ENCODE assay signal across 8 cellular contexts in the genomic region with DNA sequence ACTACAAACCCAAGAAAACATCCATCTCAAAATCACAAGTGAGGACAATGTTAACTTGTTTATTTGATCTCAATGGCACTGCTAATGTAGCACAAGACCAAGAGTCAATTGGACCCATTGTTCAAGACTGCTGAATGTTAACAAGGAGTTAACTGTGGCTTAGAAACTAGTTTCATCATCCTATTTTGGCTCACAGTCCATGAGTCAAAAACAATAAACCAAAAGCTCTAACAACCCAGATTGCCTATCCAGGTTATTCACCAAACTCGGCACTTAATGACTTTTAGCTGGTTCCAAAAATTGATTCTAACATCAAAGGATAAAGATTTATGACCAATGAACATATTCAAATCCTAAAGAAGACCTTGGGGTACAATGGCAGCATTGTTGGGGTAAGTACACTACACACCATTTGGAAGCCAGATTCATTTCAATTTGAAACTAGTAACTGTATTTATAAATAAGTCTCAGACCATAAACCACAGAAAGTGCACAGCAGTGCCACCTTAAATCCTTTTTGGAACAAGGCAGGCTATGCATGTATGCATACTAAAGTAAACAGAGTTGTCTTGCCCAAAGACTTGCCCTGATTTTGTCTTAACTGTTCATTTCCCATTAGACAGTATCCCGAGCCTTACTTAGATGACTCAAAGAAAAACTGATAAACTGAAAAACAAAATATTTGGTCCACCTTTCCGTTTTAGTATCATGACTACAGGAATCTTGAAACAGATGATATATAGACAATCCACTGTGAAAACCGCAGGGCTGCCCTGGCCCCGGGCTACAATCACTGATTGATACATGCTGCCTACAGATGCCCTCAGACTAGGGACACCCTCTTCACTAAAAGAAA.
A peak's percentile ranks its signal among the peaks of the same experiment; 100 is the strongest.
DNase-seq lines count a peak whose midpoint lies in the region; ATAC-seq and TF ChIP-seq lines count a peak whose summit lies in the region.

No MANE protein-coding gene starts in this region.

- no peak overlapping the region for H3K4me3 Mint-ChIP-seq in activated CD4-positive, alpha-beta T cell treated with anti-CD3 and anti-CD28 coated beads, Interleukin-2, amount 10 ng/mL, durations not matched to agents 7 days and 5 days

- no peaks in the 10 kb centered on the region for H3K9me3 ChIP-seq in HEK293 (ENCODE audit: control insufficient read depth, insufficient read depth, low read depth, low read length)
- no peaks in the 10 kb centered on the region for H3K9me3 ChIP-seq in vagina

- H3K4me3 ChIP-seq in HEK293 (ENCODE audit: low read depth, low read length) (no peak overlapping the region), fibroblast of pulmonary artery (replicated peaks; ENCODE audit: low read depth, low read length) (peak overlapping the region; percentile 1), vagina (peak overlapping the region; percentile 2 to 5)

- H3K27ac ChIP-seq in HEK293 (ENCODE audit: extremely low read depth, low read depth, low read length) (no peak overlapping the region), vagina (peak overlapping the region; percentile 20)

- H3K36me3 Mint-ChIP-seq in activated CD4-positive, alpha-beta T cell treated with anti-CD3 and anti-CD28 coated beads, Interleukin-2, amount 10 ng/mL, durations not matched to agents 7 days and 5 days (ENCODE audit: low read depth): peaks cover 28% of the 10 kb centered on the region

- H3K36me3 ChIP-seq in HEK293 (ENCODE audit: control insufficient read depth in 2 of 2, insufficient read depth in 1 of 2, low read length in 2 of 2) (no peaks in the 10 kb centered on the region), vagina (no peaks in the 10 kb centered on the region)

- peak; percentile 55 for ATAC-seq in GM18519 (IDR thresholded peaks at IDR 0.05; ENCODE audit: low FRiP score, unreplicated experiment)

- CTCF ChIA-PET in HEK293 (lab: Yijun Ruan, JAX): interaction anchor here (0.7 kb wide), 1 partner anchor 127 kb away, joined by 3 read pairs; no protein-coding TSS in a partner anchor
- CTCF ChIA-PET in activated CD4-positive, alpha-beta T cell treated with anti-CD3 and anti-CD28 coated beads, Interleukin-2, amount 10 ng/mL, durations not matched to agents 7 days and 5 days (lab: Charles Lee): interaction anchor here (0.6 to 0.9 kb wide), 2 partner anchors 188 to 319 kb away, joined by 3 read pairs; no protein-coding TSS in a partner anchor

- H3K27me3 Mint-ChIP-seq in activated CD4-positive, alpha-beta T cell treated with anti-CD3 and anti-CD28 coated beads, Interleukin-2, amount 10 ng/mL, durations not matched to agents 7 days and 5 days: no peaks in the 10 kb centered on the region

- POLR2A ChIA-PET in HEK293 (lab: Yijun Ruan, JAX): no interaction called here
- POLR2A ChIA-PET in activated CD4-positive, alpha-beta T cell treated with anti-CD3 and anti-CD28 coated beads, Interleukin-2, amount 10 ng/mL, durations not matched to agents 7 days and 5 days (lab: Charles Lee): no interaction called here

- TF ChIP-seq CTCF in HEK293 (tag by site-specific recombination; IDR thresholded peaks at IDR 0.05): no peak
- no peak for TF ChIP-seq CTCF in fibroblast of pulmonary artery (IDR thresholded peaks at IDR 0.05; ENCODE audit: low read length, missing control alignments)
- TF ChIP-seq CTCF in vagina (IDR thresholded peaks at IDR 0.05): no peak

- H3K4me1 ChIP-seq in HEK293 (ENCODE audit: control insufficient read depth, insufficient read depth, low read length) (peaks cover 17% of the 10 kb centered on the region), vagina (peaks cover 18% of the 10 kb centered on the region)

- no peaks in the 10 kb centered on the region for H3K27me3 ChIP-seq in vagina

- peaks cover 72% of the 10 kb centered on the region for H3K4me1 Mint-ChIP-seq in activated CD4-positive, alpha-beta T cell treated with anti-CD3 and anti-CD28 coated beads, Interleukin-2, amount 10 ng/mL, durations not matched to agents 7 days and 5 days

- TF ChIP-seq POLR2A in vagina (IDR thresholded peaks at IDR 0.05): no peak

- intact Hi-C loops in vagina (cut with DNase I): no loop called here

- no peak overlapping the region for H3K27ac Mint-ChIP-seq in activated CD4-positive, alpha-beta T cell treated with anti-CD3 and anti-CD28 coated beads, Interleukin-2, amount 10 ng/mL, durations not matched to agents 7 days and 5 days

- DNase-seq in NCI-H1930 (lab: John Stamatoyannopoulos, UW) (peak; percentile 45 to 77), fibroblast of pulmonary artery (ENCODE audit: low read depth) (peak; percentile 61), vagina (ENCODE audit: extremely low spot score in 2 of 2) (no peak), NCI-H2196 (lab: John Stamatoyannopoulos, UW; ENCODE audit: unreplicated experiment) (no peak)
- DNase-seq in activated CD4-positive, alpha-beta T cell treated with anti-CD3 and anti-CD28 coated beads, Interleukin-2, amount 10 ng/mL, durations not matched to agents 7 days and 5 days: no peak
- DNase-seq in activated effector memory CD4-positive, alpha-beta T cell treated with Interleukin-2 at 50 U/mL for 16 hours: no peak

- peaks cover 9% of the 10 kb centered on the region for H3K9me3 Mint-ChIP-seq in activated CD4-positive, alpha-beta T cell treated with anti-CD3 and anti-CD28 coated beads, Interleukin-2, amount 10 ng/mL, durations not matched to agents 7 days and 5 days

TF ChIP-seq in HEK293, 187 proteins besides CTCF, POLR2A, EP300 and RAD21 (continues in another document):
- TF ChIP-seq ZNF513 (tag by site-specific recombination; IDR thresholded peaks at IDR 0.05) (no peak), ZEB2 (tag by site-specific recombination; IDR thresholded peaks at IDR 0.05) (0 out of 2 replicates have a peak, but pooled peaks have one; percentile 22), GLIS1 (tag by site-specific recombination; IDR thresholded peaks at IDR 0.05) (no peak), ZNF174 (tag by site-specific recombination; IDR thresholded peaks at IDR 0.05) (no peak), MZF1 (tag by site-specific recombination; IDR thresholded peaks at IDR 0.05; ENCODE audit: borderline replicate concordance) (no peak), SCRT2 (tag by site-specific recombination; IDR thresholded peaks at IDR 0.05) (0 out of 2 replicates have a peak, but pooled peaks have one; percentile 3), ZNF561 (tag by site-specific recombination; IDR thresholded peaks at IDR 0.05; ENCODE audit: borderline replicate concordance) (peak; percentile 49), ZNF692 (tag by site-specific recombination; IDR thresholded peaks at IDR 0.05) (no peak), ZFP41 (tag by site-specific recombination; IDR thresholded peaks at IDR 0.05; ENCODE audit: borderline replicate concordance) (no peak), KLF1 (tag by site-specific recombination; IDR thresholded peaks at IDR 0.05) (no peak), KLF7 (tag by site-specific recombination; IDR thresholded peaks at IDR 0.05; ENCODE audit: borderline replicate concordance) (no peak), ZNF335 (tag by site-specific recombination; conservative IDR thresholded peaks at IDR 0.05) (peak; percentile 10; the same call in 1 of the 2 replicates), ZNF366 (tag by site-specific recombination; conservative IDR thresholded peaks at IDR 0.05) (no peak), ZNF2 (tag by site-specific recombination; IDR thresholded peaks at IDR 0.05) (no peak)
- TF ChIP-seq, protein P1, sequence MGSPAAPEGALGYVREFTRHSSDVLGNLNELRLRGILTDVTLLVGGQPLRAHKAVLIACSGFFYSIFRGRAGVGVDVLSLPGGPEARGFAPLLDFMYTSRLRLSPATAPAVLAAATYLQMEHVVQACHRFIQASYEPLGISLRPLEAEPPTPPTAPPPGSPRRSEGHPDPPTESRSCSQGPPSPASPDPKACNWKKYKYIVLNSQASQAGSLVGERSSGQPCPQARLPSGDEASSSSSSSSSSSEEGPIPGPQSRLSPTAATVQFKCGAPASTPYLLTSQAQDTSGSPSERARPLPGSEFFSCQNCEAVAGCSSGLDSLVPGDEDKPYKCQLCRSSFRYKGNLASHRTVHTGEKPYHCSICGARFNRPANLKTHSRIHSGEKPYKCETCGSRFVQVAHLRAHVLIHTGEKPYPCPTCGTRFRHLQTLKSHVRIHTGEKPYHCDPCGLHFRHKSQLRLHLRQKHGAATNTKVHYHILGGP (tag by site-specific recombination; IDR thresholded peaks at IDR 0.05): no peak

Comparison
In these comparisons a context has a peak if more than half of its experiments do, and no peak if none do; other contexts are left out.
1. DNase-seq: peak in NCI-H1930 (2 of 2) and fibroblast of pulmonary artery (single experiment); none in vagina (0 of 2), activated CD4-positive, alpha-beta T cell treated with anti-CD3 and anti-CD28 coated beads, Interleukin-2, amount 10 ng/mL, durations not matched to agents 7 days and 5 days (single experiment), activated effector memory CD4-positive, alpha-beta T cell treated with Interleukin-2 at 50 U/mL for 16 hours (single experiment) and NCI-H2196 (single experiment).